35 cellular contexts compared by ENCODE assay signal in genomic region chr10:49737474-49738201, GRCh38. TPM values are rescaled to one million over a fixed set of nuclear protein-coding genes. Genes with fewer than 3 reads are reported as not detected.
"Had no signal": no experiment of that assay in that cellular context is flagged by ENCODE, and none has a peak within 500 bp of the region (broad histone marks: within the 10 kb centered on the region; RNA-seq: fewer than 3 reads in every experiment).

No MANE protein-coding gene starts in this region.

- H3K36me3 ChIP-seq: heart right ventricle, left ventricle myocardium inferior, neutrophil, pancreas, prostate gland, sigmoid colon, WERI-Rb-1 had no signal

- H3K4me1 Mint-ChIP-seq: activated T-helper 17 cell treated with anti-CD3 and anti-CD28 coated beads, Interleukin-2, amount 50 U/mL, for 72 hours; nephron; stimulated activated memory B cell treated with anti-CD40 and anti-IgM and Interleukin-4, amounts not matched to agents 10 μg/mL and 1 μg/mL and 100 μg/mL, for 72 hours; stimulated activated naive CD8-positive, alpha-beta T cell treated with anti-CD3 and anti-CD28 coated beads, Interleukin-15, amount 100 ng/mL, for 72 hours had no signal

- DNase-seq: activated CD4-positive, alpha-beta T cell treated with anti-CD3 and anti-CD28 coated beads for 48 hours; activated CD4-positive, alpha-beta T cell treated with anti-CD3 and anti-CD28 coated beads, Interleukin-2, amount 50 U/mL, for 48 hours; activated naive CD4-positive, alpha-beta T cell treated with Interleukin-2 at 50 U/mL for 16 hours; activated T-cell treated with anti-CD3 and anti-CD28 coated beads, Interleukin-2, amount 50 U/mL, for 4 hours; anterior cingulate cortex; cerebellar nuclear complex; foreskin melanocyte; heart right ventricle; left ventricle myocardium inferior; retina; sigmoid colon; stimulated activated CD4-positive, alpha-beta T cell treated with anti-CD3 and anti-CD28 coated beads, Interleukin-1b, Interleukin-23, amount 100 ng/mL, for 48 hours; stimulated activated CD4-positive, alpha-beta T cell treated with anti-CD3 and anti-CD28 coated beads, Interleukin-4, amount 100 ng/mL, for 4 hours; stimulated activated CD8-positive, alpha-beta memory T cell treated with anti-CD3 and anti-CD28 coated beads, Interleukin-4, amount 100 ng/mL, for 48 hours; stimulated activated naive CD8-positive, alpha-beta T cell treated with anti-CD3 and anti-CD28 coated beads, Interleukin-15, amount 100 ng/mL, for 72 hours; SW 1271; T-helper 9 cell; thyroid gland; WERI-Rb-1 had no signal

- ATAC-seq: activated CD4-positive, CD25-positive, alpha-beta regulatory T cell treated with anti-CD3 and anti-CD28 coated beads, Interleukin-2, amount 50 U/mL, for 24 hours; activated T-cell treated with anti-CD3 and anti-CD28 coated beads, Interleukin-2, amount 50 U/mL, for 4 hours; activated T-helper 17 cell treated with anti-CD3 and anti-CD28 coated beads, Interleukin-2, amount 50 U/mL, for 72 hours; esophagus mucosa; heart right ventricle; pancreas; stimulated activated memory B cell treated with anti-CD40 and anti-IgM and Interleukin-4, amounts not matched to agents 10 μg/mL and 1 μg/mL and 100 μg/mL, for 72 hours had no signal

- H3K27me3 ChIP-seq: heart right ventricle, neutrophil, pancreas, sigmoid colon, thyroid gland had no signal

- H3K4me1 ChIP-seq: heart right ventricle, left ventricle myocardium inferior, pancreas, prostate gland, sigmoid colon, thyroid gland had no signal

- H3K4me2 ChIP-seq: smooth muscle cell had no signal

- H3K36me3 Mint-ChIP-seq: activated naive CD8-positive, alpha-beta T cell; stimulated activated memory B cell treated with anti-CD40 and anti-IgM and Interleukin-4, amounts not matched to agents 10 μg/mL and 1 μg/mL and 100 μg/mL, for 72 hours had no signal

- H3K4me3 Mint-ChIP-seq: activated naive CD8-positive, alpha-beta T cell; activated T-cell treated with anti-CD3 and anti-CD28 coated beads, Interleukin-2, amount 50 U/mL, for 4 hours; activated T-helper 17 cell treated with anti-CD3 and anti-CD28 coated beads, Interleukin-2, amount 50 U/mL, for 72 hours; nephron; stimulated activated memory B cell treated with anti-CD40 and anti-IgM and Interleukin-4, amounts not matched to agents 10 μg/mL and 1 μg/mL and 100 μg/mL, for 72 hours; stimulated activated naive CD8-positive, alpha-beta T cell treated with anti-CD3 and anti-CD28 coated beads, Interleukin-15, amount 100 ng/mL, for 72 hours; T-helper 1 cell treated with Interleukin-12 subunit alpha and Interleukin-12 subunit beta and Interleukin-4 antibody, amounts not matched to agents 30 μg/mL and 1 μg/mL, for 36 hours had no signal

- H3K9me3 ChIP-seq: heart right ventricle, left ventricle myocardium inferior, neutrophil, pancreas, prostate gland, sigmoid colon, thyroid gland had no signal

- H3K9me3 Mint-ChIP-seq: activated T-cell treated with anti-CD3 and anti-CD28 coated beads, Interleukin-2, amount 50 U/mL, for 4 hours; activated T-helper 17 cell treated with anti-CD3 and anti-CD28 coated beads, Interleukin-2, amount 50 U/mL, for 72 hours; nephron; T-helper 1 cell treated with Interleukin-12 subunit alpha and Interleukin-12 subunit beta and Interleukin-4 antibody, amounts not matched to agents 30 μg/mL and 1 μg/mL, for 36 hours had no signal

- H3K4me3 ChIP-seq: heart right ventricle, left ventricle myocardium inferior, pancreas, prostate gland, sigmoid colon, smooth muscle cell, thyroid gland had no signal

- H3K27ac Mint-ChIP-seq: activated naive CD8-positive, alpha-beta T cell; activated T-helper 17 cell treated with anti-CD3 and anti-CD28 coated beads, Interleukin-2, amount 50 U/mL, for 72 hours; nephron; stimulated activated memory B cell treated with anti-CD40 and anti-IgM and Interleukin-4, amounts not matched to agents 10 μg/mL and 1 μg/mL and 100 μg/mL, for 72 hours; stimulated activated naive CD8-positive, alpha-beta T cell treated with anti-CD3 and anti-CD28 coated beads, Interleukin-15, amount 100 ng/mL, for 72 hours; T-helper 1 cell treated with Interleukin-12 subunit alpha and Interleukin-12 subunit beta and Interleukin-4 antibody, amounts not matched to agents 30 μg/mL and 1 μg/mL, for 36 hours had no signal

- H3K27ac ChIP-seq: heart right ventricle, left ventricle myocardium inferior, neutrophil, pancreas, prostate gland, sigmoid colon, thyroid gland, WERI-Rb-1 had no signal

- H3K27me3 Mint-ChIP-seq: activated naive CD8-positive, alpha-beta T cell; activated T-helper 17 cell treated with anti-CD3 and anti-CD28 coated beads, Interleukin-2, amount 50 U/mL, for 72 hours; stimulated activated memory B cell treated with anti-CD40 and anti-IgM and Interleukin-4, amounts not matched to agents 10 μg/mL and 1 μg/mL and 100 μg/mL, for 72 hours; stimulated activated naive CD8-positive, alpha-beta T cell treated with anti-CD3 and anti-CD28 coated beads, Interleukin-15, amount 100 ng/mL, for 72 hours had no signal

RNA-seq across cellular contexts. Expression of gene C10orf53, which starts 58.2 kb away (rescaled TPM):
- total RNA-seq: activated T-cell treated with anti-CD3 and anti-CD28 coated beads, Interleukin-2, amount 50 U/mL, for 4 hours; activated T-helper 17 cell treated with anti-CD3 and anti-CD28 coated beads, Interleukin-2, amount 50 U/mL, for 72 hours; esophagus mucosa; glomerular endothelial cell; heart right ventricle; left ventricle myocardium inferior; lung microvascular endothelial cell; mucosa of gallbladder; pancreas; sigmoid colon; smooth muscle cell; thyroid gland; ureter had no signal
- polyA plus RNA-seq: adipose tissue, heart right ventricle, pancreas, sigmoid colon, smooth muscle cell had no signal
